In genomic region chr16:75580-76501, GRCh38 we compare ENCODE assay signal across 8 cellular contexts. TPM values are rescaled to one million over a fixed set of nuclear protein-coding genes. Genes with fewer than 3 reads are reported as not detected.
DNase-seq lines count a peak whose midpoint lies in the region; ATAC-seq and TF ChIP-seq lines count a peak whose summit lies in the region.

No MANE protein-coding gene starts in this region.

- H3K36me3 ChIP-seq in esophagus squamous epithelium (peaks cover 0 to 17% (median 0%) of the 10 kb centered on the region in 3 donors), osteoblast (ENCODE audit: insufficient read depth, low read length) (peaks cover 16% of the 10 kb centered on the region)

- peaks cover 44 to 80% (median 50%) of the 10 kb centered on the region in 3 donors for H3K4me1 ChIP-seq in esophagus squamous epithelium
- peaks cover 39% of the 10 kb centered on the region for H3K4me1 ChIP-seq in osteoblast (ENCODE audit: insufficient read depth, low read length)

- intact Hi-C loops in esophagus squamous epithelium (cut with DNase I): no loop called here

- peaks cover 38% of the 10 kb centered on the region for H3K79me2 ChIP-seq in osteoblast (ENCODE audit: insufficient read depth, low read length)

- peak in 2 of 6 experiments; percentile 13 to 17 for TF ChIP-seq CTCF in esophagus squamous epithelium (IDR thresholded peaks at IDR 0.05)
- peak; percentile 33 for TF ChIP-seq CTCF in osteoblast (IDR thresholded peaks at IDR 0.05; ENCODE audit: extremely low read depth, low read depth, low read length)

- peak overlapping the region; percentile 88 for H3K4me2 ChIP-seq in osteoblast (ENCODE audit: insufficient read depth, low read length)

- H3K27me3 ChIP-seq in esophagus squamous epithelium (peaks cover 0 to 15% (median 0%) of the 10 kb centered on the region in 4 donors), osteoblast (ENCODE audit: insufficient read depth, low read length) (no peaks in the 10 kb centered on the region)

- no peak overlapping the region for H2AFZ ChIP-seq in osteoblast (ENCODE audit: low read length)

- DNase-seq in activated naive CD4-positive, alpha-beta T cell treated with anti-CD3 and anti-CD28 coated beads, Interleukin-2, amount 50 U/mL, for 16 hours: no peak
- peak; percentile 51 for DNase-seq in SK-N-DZ (ENCODE audit: low spot score)
- no peak for DNase-seq in esophagus squamous epithelium (lab: John Stamatoyannopoulos, UW)
- peak; percentile 97 for DNase-seq in osteoblast (ENCODE audit: insufficient read length, low spot score, missing footprints)

- peak overlapping the region; percentile 35 for H3K27ac Mint-ChIP-seq in activated naive CD4-positive, alpha-beta T cell treated with anti-CD3 and anti-CD28 coated beads, Interleukin-2, amount 50 U/mL, for 24 hours

- no peaks in the 10 kb centered on the region for H3K9me3 ChIP-seq in esophagus squamous epithelium
- no peaks in the 10 kb centered on the region for H3K9me3 ChIP-seq in osteoblast (ENCODE audit: low read depth, low read length)

- ATAC-seq in HG03378 (IDR thresholded peaks at IDR 0.05; ENCODE audit: unreplicated experiment): no peak
- ATAC-seq in GM18858 (IDR thresholded peaks at IDR 0.05; ENCODE audit: unreplicated experiment): no peak
- no peak for ATAC-seq in GM18502 (IDR thresholded peaks at IDR 0.05; ENCODE audit: poor library complexity, unreplicated experiment)

- peaks cover 2% of the 10 kb centered on the region for H3K36me3 Mint-ChIP-seq in activated naive CD4-positive, alpha-beta T cell treated with anti-CD3 and anti-CD28 coated beads, Interleukin-2, amount 50 U/mL, for 24 hours

- H3K27ac ChIP-seq in esophagus squamous epithelium: peak overlapping the region; percentile 91 to 98 (median 96)
- peak overlapping the region; percentile 91 for H3K27ac ChIP-seq in osteoblast (ENCODE audit: low read depth, low read length)

- no peaks in the 10 kb centered on the region for H3K9me3 Mint-ChIP-seq in activated naive CD4-positive, alpha-beta T cell treated with anti-CD3 and anti-CD28 coated beads, Interleukin-2, amount 50 U/mL, for 24 hours

- peaks cover 28% of the 10 kb centered on the region for H3K4me1 Mint-ChIP-seq in activated naive CD4-positive, alpha-beta T cell treated with anti-CD3 and anti-CD28 coated beads, Interleukin-2, amount 50 U/mL, for 24 hours

- H4K20me1 ChIP-seq in osteoblast (ENCODE audit: insufficient read depth, low read length): peaks cover 19% of the 10 kb centered on the region

- H3K4me3 ChIP-seq in esophagus squamous epithelium: peak overlapping the region in 1 of 4 donors; percentile 96
- peak overlapping the region; percentile 71 for H3K4me3 ChIP-seq in osteoblast (ENCODE audit: insufficient read depth, low read length)

- no peak for TF ChIP-seq POLR2A in esophagus squamous epithelium (IDR thresholded peaks at IDR 0.05)

- peaks cover 8% of the 10 kb centered on the region for H3K27me3 Mint-ChIP-seq in activated naive CD4-positive, alpha-beta T cell treated with anti-CD3 and anti-CD28 coated beads, Interleukin-2, amount 50 U/mL, for 24 hours

- 28 to 50% methylated on average over 7 to 8 of the region's 11 CpGs for WGBS in esophagus squamous epithelium, 2 donors

- H3K4me3 Mint-ChIP-seq in activated naive CD4-positive, alpha-beta T cell treated with anti-CD3 and anti-CD28 coated beads, Interleukin-2, amount 50 U/mL, for 24 hours: peak overlapping the region; percentile 85

RNA-seq across cellular contexts. Expression of gene MPG, which starts 2.2 kb away (rescaled TPM):
- polyA plus RNA-seq in SK-N-DZ (2014; cell fraction: cytosol; rRNA removed): 69.5 and 87.0 TPM in 2 replicates
- 45.3 and 75.7 TPM in 2 replicates for polyA plus RNA-seq in SK-N-DZ (2014; cell fraction: nucleus; rRNA removed)
- total RNA-seq in esophagus squamous epithelium (10 to 100 TPM; 47.4 to 72.1 (median 68.3) TPM), osteoblast (180 and 189 TPM in 2 replicates)

RNA-seq across cellular contexts. Expression of gene RHBDF1, which starts 3.4 kb away (rescaled TPM):
- polyA plus RNA-seq in SK-N-DZ (2014; cell fraction: cytosol; rRNA removed): 0.60 and 3.3 TPM in 2 replicates
- polyA plus RNA-seq in SK-N-DZ (2014; cell fraction: nucleus; rRNA removed): 15.2 and 16.0 TPM in 2 replicates
- total RNA-seq in esophagus squamous epithelium (10 to 100 TPM; 13.3 to 38.3 (median 24.2) TPM), osteoblast (32.2 and 39.5 TPM in 2 replicates)

RNA-seq across cellular contexts. Expression of gene SNRNP25, which starts 22.2 kb away (rescaled TPM):
- polyA plus RNA-seq in SK-N-DZ (2014; cell fraction: cytosol; rRNA removed): 82.8 and 118 TPM in 2 replicates
- polyA plus RNA-seq in SK-N-DZ (2014; cell fraction: nucleus; rRNA removed): 39.4 and 52.0 TPM in 2 replicates
- 10 to 100 TPM; 12.4 to 30.0 (median 17.9) TPM for total RNA-seq in esophagus squamous epithelium
- total RNA-seq in osteoblast: 9.4 and 14.5 TPM in 2 replicates

RNA-seq across cellular contexts. Expression of gene POLR3K, which starts 22.4 kb away (rescaled TPM):
- 22.1 and 27.1 TPM in 2 replicates for polyA plus RNA-seq in SK-N-DZ (2014; cell fraction: cytosol; rRNA removed)
- 13.1 and 25.6 TPM in 2 replicates for polyA plus RNA-seq in SK-N-DZ (2014; cell fraction: nucleus; rRNA removed)
- 1 to 10 TPM; 3.1 to 8.6 (median 4.8) TPM for total RNA-seq in esophagus squamous epithelium
- 1.4 and 2.1 TPM in 2 replicates for total RNA-seq in osteoblast

Comparison
In these comparisons a context has a peak if more than half of its experiments do, and no peak if none do; other contexts are left out.
1. DNase-seq: peak in SK-N-DZ (single experiment) and osteoblast (single experiment); none in activated naive CD4-positive, alpha-beta T cell treated with anti-CD3 and anti-CD28 coated beads, Interleukin-2, amount 50 U/mL, for 16 hours (single experiment) and esophagus squamous epithelium (single experiment).